ENCODE assay signal across 21 cellular contexts in genomic region chr3:47342812-47343211, GRCh38.
"Had no signal": no experiment of that assay in that cellular context is flagged by ENCODE, and none has a peak within 500 bp of the region (broad histone marks: within the 10 kb centered on the region; RNA-seq: fewer than 3 reads in every experiment).

No MANE protein-coding gene starts in this region.

- H3K4me3 Mint-ChIP-seq: activated naive CD4-positive, alpha-beta T cell treated with anti-CD3 and anti-CD28 coated beads, Interleukin-2, amount 50 U/mL, for 24 hours; brain; WTC11 had no signal

- H3K27ac Mint-ChIP-seq: WTC11 had no signal

- ATAC-seq: left ventricle myocardium superior, sciatic nerve, WTC11 had no signal

- DNase-seq: activated CD4-positive, alpha-beta T cell treated with anti-CD3 and anti-CD28 coated beads, Interleukin-2, amount 50 U/mL, for 4 hours; activated gamma-delta T cell; aorta; erythroblast; foreskin melanocyte; kidney glomerular epithelial cell; left ventricle myocardium superior; midbrain; occipital lobe; stimulated activated CD4-positive, alpha-beta T cell treated with anti-CD3 and anti-CD28 coated beads, Interleukin-15, amount 100 ng/mL, for 24 hours; stimulated activated CD8-positive, alpha-beta memory T cell treated with anti-CD3 and anti-CD28 coated beads, Interleukin-4, amount 100 ng/mL, for 48 hours; stimulated activated naive CD4-positive, alpha-beta T cell; T-helper 1 cell; T-helper 9 cell; testis; trophoblast cell; uterus had no signal

- H3K27me3 Mint-ChIP-seq: activated naive CD4-positive, alpha-beta T cell treated with anti-CD3 and anti-CD28 coated beads, Interleukin-2, amount 50 U/mL, for 24 hours; brain had no signal

- H3K4me1 Mint-ChIP-seq: brain, WTC11 had no signal

- H3K9me3 Mint-ChIP-seq: activated naive CD4-positive, alpha-beta T cell treated with anti-CD3 and anti-CD28 coated beads, Interleukin-2, amount 50 U/mL, for 24 hours; brain; WTC11 had no signal
